Comparison of ENCODE assay signal across 12 cellular contexts in the genomic region with DNA sequence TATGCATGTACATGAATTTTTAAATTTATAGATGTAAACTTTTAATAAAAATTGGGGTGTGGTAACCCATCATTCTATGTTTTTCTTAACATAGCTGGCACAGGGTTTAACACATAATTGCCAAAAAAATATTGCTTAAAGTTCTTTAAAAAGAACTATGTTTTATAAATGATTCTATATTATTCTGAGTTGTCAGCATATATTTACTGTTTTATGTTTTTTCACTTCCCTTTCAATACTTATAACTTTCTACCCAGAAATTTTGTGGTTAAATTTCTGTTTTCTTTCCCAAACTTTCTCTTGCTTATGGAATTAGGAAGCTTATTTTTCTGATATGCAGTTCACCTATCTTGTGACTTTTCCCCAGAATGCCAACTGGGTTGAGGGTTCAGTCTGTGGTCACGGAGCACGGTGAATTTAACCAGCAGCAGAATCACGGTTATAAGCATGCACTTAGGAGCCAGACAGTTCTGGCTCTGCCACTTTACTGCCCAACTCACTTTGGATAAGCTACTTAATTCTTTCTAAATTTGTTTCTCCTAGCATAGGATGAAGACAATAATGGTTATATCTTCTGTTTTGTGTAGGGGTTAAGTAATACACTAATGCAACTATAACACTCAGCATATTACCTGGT. TPM values are rescaled to one million over a fixed set of nuclear protein-coding genes. Genes with fewer than 3 reads are reported as not detected.
DNase-seq lines count a peak whose midpoint lies in the region; ATAC-seq, FAIRE-seq and TF ChIP-seq lines count a peak whose summit lies in the region.
"Not testable (repeated sequence)": the region's sequence is repeated elsewhere in the genome, so short reads cannot be mapped to it uniquely, and the experiment has no call there.
"Had no signal": no experiment of that assay in that cellular context is flagged by ENCODE, and none has a peak within 500 bp of the region (broad histone marks: within the 10 kb centered on the region; RNA-seq: fewer than 3 reads in every experiment).

No MANE protein-coding gene starts in this region.

- H3K4me3 Mint-ChIP-seq in Calu3 (ENCODE audit: low read depth, unreplicated experiment), result not testable (repeated sequence)
- peak overlapping the region; percentile 58 for H3K4me3 Mint-ChIP-seq in MCF 10A (ENCODE audit: unreplicated experiment)

- TF ChIP-seq EP300 in esophagus muscularis mucosa (IDR thresholded peaks at IDR 0.05); sigmoid colon (IDR thresholded peaks at IDR 0.05): not testable (repeated sequence)

- WGBS in esophagus muscularis mucosa, result 64% methylated on average over 3 of the region's 3 CpGs
- 84 to 90% methylated on average over 3 of the region's 3 CpGs for WGBS in sigmoid colon, 2 donors
- WGBS in aorta, 2 donors, result 62 to 64% methylated on average over 2 to 3 of the region's 3 CpGs

- not testable (repeated sequence) for H3K36me3 Mint-ChIP-seq in Calu3 (ENCODE audit: insufficient read depth, unreplicated experiment); MCF 10A (ENCODE audit: insufficient read depth, unreplicated experiment)

- H3K4me2 ChIP-seq in PC-3 (ENCODE audit: low read length), result 0 out of 2 replicates have a peak overlapping the region, but pooled peaks have one; percentile 82

- not testable (repeated sequence) for H3K9me3 Mint-ChIP-seq in Calu3 (ENCODE audit: low read depth, unreplicated experiment); MCF 10A (ENCODE audit: unreplicated experiment)

- not testable (repeated sequence) for TF ChIP-seq POLR2A in esophagus muscularis mucosa (IDR thresholded peaks at IDR 0.05; ENCODE audit: low read depth); sigmoid colon (IDR thresholded peaks at IDR 0.05)

- not testable (repeated sequence) for H3K9ac ChIP-seq in PC-3 (ENCODE audit: low read length)

- not testable (repeated sequence) for H3K4me3 ChIP-seq in PC-3 (ENCODE audit: low read length); esophagus muscularis mucosa; sigmoid colon; aorta (ENCODE audit: low read length in 2 of 2)

- H3K79me2 ChIP-seq in PC-3 (ENCODE audit: low read length), result not testable (repeated sequence)

- H3K27ac ChIP-seq in PC-3 (ENCODE audit: low read length); aorta (ENCODE audit: low read depth in 1 of 2, low read length in 2 of 2): not testable (repeated sequence)
- peak overlapping the region in 3 of 4 donors; percentile 56 to 71 (median 66) for H3K27ac ChIP-seq in esophagus muscularis mucosa (replicated peaks in 1 of 4)
- peak overlapping the region in 3 of 4 donors; percentile 59 to 80 (median 68) for H3K27ac ChIP-seq in sigmoid colon

- CTCF ChIA-PET in Calu3 (lab: Charles Lee), result not testable (repeated sequence)
- CTCF ChIA-PET in PC-3 (lab: Charles Lee) (interaction anchor here (0.6 kb wide), 2 partner anchors 43 to 94 kb away, joined by 3 to 4 read pairs; no protein-coding TSS in a partner anchor), MCF 10A (lab: Yijun Ruan, JAX) (interaction anchor here (0.6 to 0.7 kb wide), 2 partner anchors 10 to 719 kb away, joined by 3 to 4 read pairs; no protein-coding TSS in a partner anchor)

- ATAC-seq in PC-3, result not testable (repeated sequence)
- ATAC-seq in left ventricle myocardium superior, result peak; percentile 79
- ATAC-seq in aorta (ENCODE audit: low FRiP score), result peak; percentile 41

- not testable (repeated sequence) for H2AFZ ChIP-seq in PC-3 (ENCODE audit: low read length)

- H3K27ac Mint-ChIP-seq in Calu3 (ENCODE audit: unreplicated experiment), result peak overlapping the region; percentile 93
- not testable (repeated sequence) for H3K27ac Mint-ChIP-seq in MCF 10A (ENCODE audit: low read depth, unreplicated experiment)

- intact Hi-C loops in Calu3 (cut with micrococcal nuclease; ENCODE audit: unreplicated experiment); MCF 10A (cut with micrococcal nuclease); esophagus muscularis mucosa (cut with DNase I); left ventricle myocardium superior (cut with micrococcal nuclease); aorta (cut with DNase I): not testable (repeated sequence)
- intact Hi-C loops in PC-3 (cut with micrococcal nuclease) (loop anchor here (2.0 kb wide), 1 partner anchor 89 kb away; a partner anchor contains a TSS), sigmoid colon (cut with DNase I) (loop anchor here (10.0 kb wide), 1 partner anchor 479 kb away; a partner anchor contains a TSS)

- not testable (repeated sequence) for H3F3A ChIP-seq in PC-3 (ENCODE audit: low read length, unreplicated experiment)

- H3K27me3 Mint-ChIP-seq in Calu3 (ENCODE audit: unreplicated experiment); MCF 10A (ENCODE audit: insufficient read depth, unreplicated experiment): not testable (repeated sequence)

- not testable (repeated sequence) for H3K9me2 ChIP-seq in PC-3 (replicated peaks; ENCODE audit: low read length)

- H3K4me1 ChIP-seq in PC-3 (ENCODE audit: insufficient read depth, low read length); aorta (ENCODE audit: control insufficient read depth in 1 of 2, insufficient read depth in 2 of 2, low read length in 2 of 2): not testable (repeated sequence)
- H3K4me1 ChIP-seq in esophagus muscularis mucosa (peaks cover 16 to 33% (median 24%) of the 10 kb centered on the region in 4 donors), sigmoid colon (peaks cover 0 to 18% (median 14%) of the 10 kb centered on the region in 4 donors)

- DNase-seq in Calu3; GM19239 (ENCODE audit: insufficient read length, low spot score); PC-3; MCF 10A (ENCODE audit: unreplicated experiment); esophagus muscularis mucosa (ENCODE audit: extremely low spot score); left ventricle myocardium superior; sigmoid colon; aorta: not testable (repeated sequence)

- POLR2A ChIA-PET in PC-3 (lab: Charles Lee; ENCODE audit: unreplicated experiment), result not testable (repeated sequence)
- POLR2A ChIA-PET in MCF 10A (lab: Yijun Ruan, JAX), result interaction anchor here (1.2 kb wide), 1 partner anchor 15 kb away, joined by 3 read pairs; no protein-coding TSS in a partner anchor

- H3K27me3 ChIP-seq in PC-3 (ENCODE audit: low read length); esophagus muscularis mucosa; sigmoid colon; aorta (ENCODE audit: control insufficient read depth in 1 of 2, insufficient read depth in 2 of 2, low read length in 1 of 2): not testable (repeated sequence)

- H3K36me3 ChIP-seq in PC-3 (ENCODE audit: low read depth, low read length); esophagus muscularis mucosa; sigmoid colon; aorta (ENCODE audit: control insufficient read depth in 1 of 2, insufficient read depth in 2 of 2, low read length in 1 of 2): not testable (repeated sequence)

- FAIRE-seq in GM19239 (lab: Jason Lieb, UNC), result peak; percentile 52

- not testable (repeated sequence) for BruUV-seq in Calu3 (replicated peaks; lab: Mats Ljungman, UMichigan); PC-3 (replicated peaks; lab: Mats Ljungman, UMichigan); MCF 10A (replicated peaks; lab: Mats Ljungman, UMichigan)

- peaks cover 37% of the 10 kb centered on the region for H3K4me1 Mint-ChIP-seq in Calu3 (ENCODE audit: low read depth, unreplicated experiment)
- H3K4me1 Mint-ChIP-seq in MCF 10A (ENCODE audit: insufficient read depth, unreplicated experiment), result peaks cover 15% of the 10 kb centered on the region

- TF ChIP-seq CTCF in Calu3 (IDR thresholded peaks at IDR 0.05; ENCODE audit: unreplicated experiment); PC-3 (conservative IDR thresholded peaks at IDR 0.05; ENCODE audit: low read depth, low read length); MCF 10A (IDR thresholded peaks at IDR 0.05; ENCODE audit: unreplicated experiment); esophagus muscularis mucosa (IDR thresholded peaks at IDR 0.05); sigmoid colon (IDR thresholded peaks at IDR 0.05): not testable (repeated sequence)

- not testable (repeated sequence) for H3K9me3 ChIP-seq in PC-3 (ENCODE audit: low read length); esophagus muscularis mucosa; sigmoid colon; aorta (ENCODE audit: control insufficient read depth, low read length)

- not testable (repeated sequence) for H4K20me1 ChIP-seq in PC-3 (ENCODE audit: low read length)

RNA-seq across cellular contexts. Expression of a gene that starts 6.2 kb away (rescaled TPM):
- total RNA-seq in Calu3 (2022), result 2.6 and 3.5 TPM in 2 replicates
- total RNA-seq in PC-3 (2014; rRNA removed), result 3.0 and 4.4 TPM in 2 replicates
- 3.9 and 4.6 TPM in 2 replicates for total RNA-seq in MCF 10A (2022)
- 10 to 100 TPM; 19.9 to 26.0 (median 22.3) TPM for total RNA-seq in esophagus muscularis mucosa
- 20.3 TPM for total RNA-seq in left ventricle myocardium superior
- 10 to 100 TPM; 12.9 to 26.8 (median 18.9) TPM for total RNA-seq in sigmoid colon
- 10 to 100 TPM in 1 of 3 donors, 1 to 10 TPM in 2; 8.1 to 34.2 (median 8.1) TPM for polyA plus RNA-seq in sigmoid colon
- 10 to 100 TPM in 1 of 2 donors, 1 to 10 TPM in 1; 9.8 to 24.9 TPM for total RNA-seq in aorta
- 10 to 100 TPM; 28.0 to 28.3 TPM for polyA plus RNA-seq in aorta
- total RNA-seq: HT-29 had no signal

RNA-seq across cellular contexts. Expression of a gene that starts 9.0 kb away (rescaled TPM):
- not detected in 2 replicates for total RNA-seq in Calu3 (2022)
- not detected in 2 replicates for total RNA-seq in PC-3 (2014; rRNA removed)
- not detected in 2 replicates for total RNA-seq in MCF 10A (2022)
- not detected for total RNA-seq in esophagus muscularis mucosa
- total RNA-seq in left ventricle myocardium superior, result not detected
- total RNA-seq in sigmoid colon, result not detected
- not detected for polyA plus RNA-seq in sigmoid colon
- total RNA-seq in aorta, result not detected
- not detected for polyA plus RNA-seq in aorta
- total RNA-seq: HT-29, M059J, OCI-LY7 had no signal
- polyA plus RNA-seq: BJ had no signal

RNA-seq across cellular contexts. Expression of a gene that starts 24.8 kb away (rescaled TPM):
- 213 and 218 TPM in 2 replicates for total RNA-seq in Calu3 (2022)
- 53.1 and 62.6 TPM in 2 replicates for total RNA-seq in PC-3 (2014; rRNA removed)
- not detected in 2 replicates for total RNA-seq in MCF 10A (2022)
- 1 to 10 TPM in 3 of 4 donors, not detected in 1; 1.9 to 3.2 (median 2.3) TPM for total RNA-seq in esophagus muscularis mucosa
- 1.4 TPM for total RNA-seq in left ventricle myocardium superior
- total RNA-seq in sigmoid colon, result 1 to 10 TPM in 3 of 4 donors, under 1 TPM in 1; 0.55 to 5.0 (median 3.7) TPM
- 1 to 10 TPM; 1.3 to 2.5 (median 1.8) TPM for polyA plus RNA-seq in sigmoid colon
- total RNA-seq in aorta, result 1 to 10 TPM; 5.8 to 5.9 TPM
- 10 to 100 TPM; 16.5 to 41.2 TPM for polyA plus RNA-seq in aorta
- total RNA-seq: HT-29, OCI-LY7 had no signal
